In the genomic region with DNA sequence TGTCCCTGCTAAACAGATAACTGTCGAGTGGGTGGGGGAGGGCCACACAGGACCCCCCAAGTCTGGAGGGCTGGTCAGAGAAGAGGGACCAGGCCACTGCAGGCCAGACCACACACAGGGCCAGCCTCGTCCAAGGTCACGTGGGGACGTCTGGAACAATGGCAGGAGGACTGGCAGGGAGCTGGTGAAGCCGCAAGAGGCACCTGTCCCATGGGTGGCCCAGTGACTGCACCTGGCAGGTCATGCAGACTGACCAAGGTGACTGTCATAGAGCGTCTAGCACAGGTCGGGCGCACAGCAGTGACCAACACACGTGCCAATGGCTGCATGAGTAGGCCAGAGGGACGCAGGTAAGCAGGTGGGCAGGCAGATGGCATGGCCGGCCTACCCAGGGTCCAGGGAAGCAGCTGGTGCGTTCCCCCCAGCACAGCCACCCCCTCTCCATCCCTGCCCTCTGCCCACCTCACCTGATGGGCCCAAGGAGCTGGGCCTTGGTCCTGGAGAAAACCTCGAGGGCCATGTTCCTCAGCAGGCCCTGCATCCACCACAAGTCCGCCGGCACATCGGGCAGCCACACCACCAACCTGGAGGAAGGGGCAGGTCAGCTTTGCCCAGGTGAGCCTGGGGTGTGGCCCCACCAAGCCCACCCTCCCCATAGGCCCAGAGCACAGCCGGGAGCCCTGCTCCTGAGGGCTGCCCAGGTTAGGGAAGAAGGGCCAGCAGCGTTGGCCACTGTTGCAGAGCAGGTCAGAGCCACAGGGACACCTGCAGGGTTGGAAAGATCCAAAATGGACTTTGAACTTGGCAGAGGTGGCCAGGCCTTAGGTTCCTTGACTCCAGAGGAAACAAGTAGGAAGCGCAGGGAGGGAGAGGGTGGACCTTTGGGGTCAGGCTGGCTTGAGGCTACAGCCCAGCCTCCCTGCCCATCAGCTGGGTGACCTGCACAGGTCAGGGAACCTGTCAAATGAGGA, we compare ENCODE assay signal across 2 cellular contexts.
TF ChIP-seq lines count a peak whose summit lies in the region.

No MANE protein-coding gene starts in this region.

TF ChIP-seq in liver, 16 proteins besides CTCF, POLR2A, EP300 and RAD21:
- TF ChIP-seq HNF4A (conservative IDR thresholded peaks at IDR 0.05) (peak; percentile 46 to 47), YY1 (IDR thresholded peaks at IDR 0.05) (no peak), RXRA (IDR thresholded peaks at IDR 0.05) (peak in 1 of 2 donors; percentile 43)

TF ChIP-seq in HepG2, 621 proteins besides CTCF, POLR2A, EP300 and RAD21:
- TF ChIP-seq, protein P1, sequence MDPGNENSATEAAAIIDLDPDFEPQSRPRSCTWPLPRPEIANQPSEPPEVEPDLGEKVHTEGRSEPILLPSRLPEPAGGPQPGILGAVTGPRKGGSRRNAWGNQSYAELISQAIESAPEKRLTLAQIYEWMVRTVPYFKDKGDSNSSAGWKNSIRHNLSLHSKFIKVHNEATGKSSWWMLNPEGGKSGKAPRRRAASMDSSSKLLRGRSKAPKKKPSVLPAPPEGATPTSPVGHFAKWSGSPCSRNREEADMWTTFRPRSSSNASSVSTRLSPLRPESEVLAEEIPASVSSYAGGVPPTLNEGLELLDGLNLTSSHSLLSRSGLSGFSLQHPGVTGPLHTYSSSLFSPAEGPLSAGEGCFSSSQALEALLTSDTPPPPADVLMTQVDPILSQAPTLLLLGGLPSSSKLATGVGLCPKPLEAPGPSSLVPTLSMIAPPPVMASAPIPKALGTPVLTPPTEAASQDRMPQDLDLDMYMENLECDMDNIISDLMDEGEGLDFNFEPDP (CRISPR knock-in tag; conservative IDR thresholded peaks at IDR 0.05), result no peak
- TF ChIP-seq RXRA (CRISPR knock-in tag; IDR thresholded peaks at IDR 0.05) (no peak), MXD4 (CRISPR knock-in tag; IDR thresholded peaks at IDR 0.05) (no peak), BCL3 (CRISPR knock-in tag; IDR thresholded peaks at IDR 0.05) (no peak), ZNF766 (CRISPR knock-in tag; IDR thresholded peaks at IDR 0.05; ENCODE audit: borderline replicate concordance) (no peak), ATAD3A (CRISPR knock-in tag; IDR thresholded peaks at IDR 0.05) (no peak), ZIK1 (CRISPR knock-in tag; IDR thresholded peaks at IDR 0.05; ENCODE audit: borderline replicate concordance, low read depth) (no peak), ZBTB21 (CRISPR knock-in tag; IDR thresholded peaks at IDR 0.05) (no peak), ZNF296 (CRISPR knock-in tag; conservative IDR thresholded peaks at IDR 0.05) (no peak), HNF1B (CRISPR knock-in tag; IDR thresholded peaks at IDR 0.05) (no peak)
- TF ChIP-seq, protein P2, sequence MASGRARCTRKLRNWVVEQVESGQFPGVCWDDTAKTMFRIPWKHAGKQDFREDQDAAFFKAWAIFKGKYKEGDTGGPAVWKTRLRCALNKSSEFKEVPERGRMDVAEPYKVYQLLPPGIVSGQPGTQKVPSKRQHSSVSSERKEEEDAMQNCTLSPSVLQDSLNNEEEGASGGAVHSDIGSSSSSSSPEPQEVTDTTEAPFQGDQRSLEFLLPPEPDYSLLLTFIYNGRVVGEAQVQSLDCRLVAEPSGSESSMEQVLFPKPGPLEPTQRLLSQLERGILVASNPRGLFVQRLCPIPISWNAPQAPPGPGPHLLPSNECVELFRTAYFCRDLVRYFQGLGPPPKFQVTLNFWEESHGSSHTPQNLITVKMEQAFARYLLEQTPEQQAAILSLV (CRISPR knock-in tag; IDR thresholded peaks at IDR 0.05; ENCODE audit: borderline replicate concordance), result no peak
